ENCODE assay signal across 8 cellular contexts in genomic region chr12:46472893-46473633, GRCh38.
A peak's percentile ranks its signal among the peaks of the same experiment; 100 is the strongest.
DNase-seq lines count a peak whose midpoint lies in the region; ATAC-seq and TF ChIP-seq lines count a peak whose summit lies in the region.

No MANE protein-coding gene starts in this region.

- H2AFZ ChIP-seq in mammary epithelial cell (ENCODE audit: low read depth, low read length) (peak overlapping the region; percentile 65), neuronal stem cell (ENCODE audit: low read length) (no peak overlapping the region)

- H2BK12ac ChIP-seq in neuronal stem cell (ENCODE audit: low read length), result no peak overlapping the region

- no peaks in the 10 kb centered on the region for H3K27me3 Mint-ChIP-seq in natural killer cell (ENCODE audit: low read depth in 2 of 2)

- H2BK5ac ChIP-seq in neuronal stem cell (ENCODE audit: low read length), result no peak overlapping the region

- TF ChIP-seq CTCF in mammary epithelial cell (conservative IDR thresholded peaks at IDR 0.05 in 1 of 2, IDR thresholded peaks at IDR 0.05 in 1 of 2; ENCODE audit: extremely low read depth in 1 of 2, insufficient read depth in 1 of 2, low read depth in 1 of 2, low read length in 2 of 2), result no peak
- no peak for TF ChIP-seq CTCF in natural killer cell (IDR thresholded peaks at IDR 0.05)

- no peak overlapping the region for H3K4me3 Mint-ChIP-seq in natural killer cell

- H3K9me3 ChIP-seq in mammary epithelial cell (replicated peaks; ENCODE audit: insufficient read depth, low read length) (no peaks in the 10 kb centered on the region), neuronal stem cell (replicated peaks in 1 of 2; ENCODE audit: control insufficient read depth in 2 of 2, insufficient read depth in 1 of 2, low read depth in 1 of 2, low read length in 2 of 2) (no peaks in the 10 kb centered on the region)

- in situ Hi-C loops in mammary epithelial cell (cut with MboI; ENCODE audit: low sequenced_read_pairs in 2 of 2), result no loop called here

- DNase-seq in DMS53 treated with DMSO at 0.1 percent for 48 hours (lab: John Stamatoyannopoulos, UW; ENCODE audit: unreplicated experiment) (peak; percentile 84), M059J (ENCODE audit: low read depth) (peak; percentile 82), mammary epithelial cell (no peak), natural killer cell (no peak), amniotic stem cell (lab: John Stamatoyannopoulos, UW) (no peak), C1 segment of cervical spinal cord (lab: John Stamatoyannopoulos, UW) (no peak), NCI-H774 (lab: John Stamatoyannopoulos, UW) (no peak), neuronal stem cell (ENCODE audit: low spot score) (no peak)

- peaks cover 14% of the 10 kb centered on the region for H3K36me3 Mint-ChIP-seq in natural killer cell

- no peak overlapping the region for H3K4ac ChIP-seq in neuronal stem cell (ENCODE audit: low read length)

- H2AK5ac ChIP-seq in neuronal stem cell (ENCODE audit: low read depth, low read length), result no peak overlapping the region

- H3K23ac ChIP-seq in neuronal stem cell (ENCODE audit: low read depth, low read length, poor library complexity), result no peak overlapping the region

- no peak overlapping the region for H2BK15ac ChIP-seq in neuronal stem cell (ENCODE audit: low read length)

- BruUV-seq in mammary epithelial cell (replicated peaks; lab: Mats Ljungman, UMichigan), result TSS peak; percentile 97

- H3K4me2 ChIP-seq in mammary epithelial cell (ENCODE audit: insufficient read depth, low read depth, low read length) (peak overlapping the region; percentile 74), neuronal stem cell (ENCODE audit: insufficient read depth, low read length, poor library complexity, severe bottlenecking) (no peak overlapping the region)

- intact Hi-C loops in mammary epithelial cell (cut with micrococcal nuclease) (loop anchor here (1.0 kb wide), 1 partner anchor 31 kb away; no protein-coding TSS in a partner anchor), natural killer cell (cut with micrococcal nuclease) (loop anchor here (5.0 kb wide), 1 partner anchor 89 kb away; no protein-coding TSS in a partner anchor)

- no peaks in the 10 kb centered on the region for H3K27me3 ChIP-seq in mammary epithelial cell (ENCODE audit: insufficient read depth, low read length)
- H3K27me3 ChIP-seq in neuronal stem cell (ENCODE audit: control insufficient read depth in 3 of 3, insufficient read depth in 3 of 3, low read depth in 1 of 3, low read length in 3 of 3), result no peaks in the 10 kb centered on the region

- H3K27ac ChIP-seq in mammary epithelial cell (ENCODE audit: insufficient read depth, low read depth, low read length) (peak overlapping the region; percentile 67), neuronal stem cell (replicated peaks; ENCODE audit: low read length) (no peak overlapping the region)

- H3K4me1 ChIP-seq in mammary epithelial cell (ENCODE audit: insufficient read depth, low read length), result peaks cover 38% of the 10 kb centered on the region
- no peaks in the 10 kb centered on the region for H3K4me1 ChIP-seq in neuronal stem cell (ENCODE audit: control insufficient read depth in 2 of 2, insufficient read depth in 1 of 2, low read depth in 1 of 2, low read length in 2 of 2)

- WGBS in mammary epithelial cell (ENCODE audit: low coverage, missing lambda C conversion rate), result 36% methylated on average over 4 of the region's 4 CpGs
- WGBS in neuronal stem cell (ENCODE audit: extremely low coverage in 2 of 2, insufficient read length in 2 of 2, insufficient replicate concordance in 1 of 2), 2 donors, result no CpG with 5 or more reads among the region's 4 CpGs

- H3K9ac ChIP-seq in mammary epithelial cell (ENCODE audit: insufficient read depth, low read length), result peak overlapping the region; percentile 46
- no peak overlapping the region for H3K9ac ChIP-seq in neuronal stem cell (ENCODE audit: low read depth, low read length, poor library complexity)

- peaks cover 0 to 2% of the 10 kb centered on the region in 2 donors for H3K9me3 Mint-ChIP-seq in natural killer cell

- no peaks in the 10 kb centered on the region for H3K79me2 ChIP-seq in mammary epithelial cell (ENCODE audit: insufficient read depth, low read length)

- no peak overlapping the region for H2BK120ac ChIP-seq in neuronal stem cell (ENCODE audit: low read depth, low read length)

- H3K36me3 ChIP-seq in mammary epithelial cell (ENCODE audit: insufficient read depth, low read length) (no peaks in the 10 kb centered on the region), neuronal stem cell (replicated peaks in 1 of 2; ENCODE audit: control insufficient read depth in 2 of 2, insufficient read depth in 2 of 2, low read length in 2 of 2) (no peaks in the 10 kb centered on the region)

- no peak overlapping the region for H3K14ac ChIP-seq in neuronal stem cell (ENCODE audit: low read length)

- no peaks in the 10 kb centered on the region for H3K79me1 ChIP-seq in neuronal stem cell (ENCODE audit: low read depth, low read length)

- peak overlapping the region in 1 of 3 experiments; percentile 11 for H3K4me3 ChIP-seq in mammary epithelial cell (replicated peaks in 1 of 3; ENCODE audit: insufficient read depth in 1 of 3, low read depth in 2 of 3, low read length in 3 of 3)
- H3K4me3 ChIP-seq in neuronal stem cell (ENCODE audit: low read length in 2 of 2), result no peak overlapping the region

- no peak overlapping the region for H4K91ac ChIP-seq in neuronal stem cell (ENCODE audit: low read depth, low read length, poor library complexity)

- dilution Hi-C loops in mammary epithelial cell (cut with HindIII; ENCODE audit: low sequenced_read_pairs), result loop anchor here (5.0 kb wide), 2 partner anchors 41 to 106 kb away; no protein-coding TSS in a partner anchor

- H3K27ac Mint-ChIP-seq in natural killer cell, result peak overlapping the region; percentile 87 to 96

- no peak for ATAC-seq in natural killer cell

- CTCF ChIA-PET in mammary epithelial cell (lab: Charles Lee; ENCODE audit: low non-redundant PET), result no interaction called here

- H3K18ac ChIP-seq in neuronal stem cell (ENCODE audit: low read length), result no peak overlapping the region

- no peaks in the 10 kb centered on the region for H4K20me1 ChIP-seq in mammary epithelial cell (ENCODE audit: insufficient read depth, low read length)

- H3K4me1 Mint-ChIP-seq in natural killer cell, result peaks cover 50 to 53% of the 10 kb centered on the region in 2 donors

- H4K8ac ChIP-seq in neuronal stem cell (ENCODE audit: low read depth, low read length), result no peak overlapping the region

Comparison
In these comparisons a context has a peak if more than half of its experiments do, and no peak if none do; other contexts are left out.
1. DNase-seq: peak in DMS53 treated with DMSO at 0.1 percent for 48 hours (single experiment) and M059J (single experiment); none in mammary epithelial cell (single experiment), natural killer cell (single experiment), amniotic stem cell (single experiment), C1 segment of cervical spinal cord (0 of 14), NCI-H774 (single experiment) and neuronal stem cell (single experiment).